26 cellular contexts compared by ENCODE assay signal in genomic region chr1:111967067-111967690, GRCh38. TPM values are rescaled to one million over a fixed set of nuclear protein-coding genes. Genes with fewer than 3 reads are reported as not detected.
DNase-seq lines count a peak whose midpoint lies in the region; ATAC-seq, FAIRE-seq and TF ChIP-seq lines count a peak whose summit lies in the region.
"Had no signal": no experiment of that assay in that cellular context is flagged by ENCODE, and none has a peak within 500 bp of the region (broad histone marks: within the 10 kb centered on the region; RNA-seq: fewer than 3 reads in every experiment).

No MANE protein-coding gene starts in this region.

- DNase-seq in NCI-H2029 treated with DMSO at 0.1 percent for 48 hours (lab: John Stamatoyannopoulos, UW) (peak; percentile 15), NCI-H2029 (lab: John Stamatoyannopoulos, UW) (no peak), WERI-Rb-1 (no peak), left lobe of liver (ENCODE audit: low spot score) (no peak), thyroid gland (peak; percentile 88 to 93), frontal cortex (ENCODE audit: low spot score in 2 of 2) (no peak), superior temporal gyrus (ENCODE audit: extremely low spot score) (no peak)
- DNase-seq: activated gamma-delta T cell treated with Interleukin-2 at 50 U/mL for 16 hours; DND-41; effector CD4-positive, alpha-beta T cell; foreskin fibroblast; hippocampal formation; KG1; MM.1S; NCI-H1694; NK-92 treated with Interleukin-12 subunit alpha and Interleukin-12 subunit beta, amount 100 ng/mL, for 24 hours; ovary; right lobe of liver; SJCRH30; stimulated activated CD4-positive, alpha-beta T cell treated with anti-CD3 and anti-CD28 coated beads, Interleukin-15, amount 100 ng/mL, for 24 hours; T-cell had no signal

- ATAC-seq in left lobe of liver (peak; percentile 35), HG02678 (IDR thresholded peaks at IDR 0.05; ENCODE audit: unreplicated experiment) (no peak)
- ATAC-seq: A549, GM23338, T-cell had no signal

- no peaks in the 10 kb centered on the region for H3K9me3 ChIP-seq in WERI-Rb-1 (ENCODE audit: severe bottlenecking)
- H3K9me3 ChIP-seq in thyroid gland: no peaks in the 10 kb centered on the region
- H3K9me3 ChIP-seq: A549, ovary, right lobe of liver, SJCRH30 had no signal

- H3K27me3 ChIP-seq in WERI-Rb-1 (ENCODE audit: insufficient read depth, low read depth, severe bottlenecking) (peaks cover 7% of the 10 kb centered on the region), thyroid gland (no peaks in the 10 kb centered on the region)
- H3K27me3 ChIP-seq: ovary, right lobe of liver, SJCRH30 had no signal

- no peak overlapping the region for H3K4me3 ChIP-seq in WERI-Rb-1 (ENCODE audit: low read depth, low read length)
- H3K4me3 ChIP-seq in thyroid gland (replicated peaks in 1 of 3): no peak overlapping the region
- H3K4me3 ChIP-seq: A549, GM23338, ovary, right lobe of liver, SJCRH30 had no signal

- H3K27ac ChIP-seq in WERI-Rb-1 (no peak overlapping the region), thyroid gland (no peak overlapping the region)
- H3K27ac ChIP-seq: A549, ovary, right lobe of liver, SJCRH30 had no signal

- FAIRE-seq in frontal cortex (lab: Jason Lieb, UNC): no peak
- FAIRE-seq: A549 had no signal

- H3K4me1 ChIP-seq in thyroid gland: peaks cover 0 to 9% of the 10 kb centered on the region in 2 donors
- H3K4me1 ChIP-seq: A549, right lobe of liver, SJCRH30 had no signal

- 0 out of 2 replicates have a peak, but pooled peaks have one; percentile 8 for TF ChIP-seq CTCF in WERI-Rb-1 (IDR thresholded peaks at IDR 0.05; ENCODE audit: low read depth, low read length)
- TF ChIP-seq CTCF in thyroid gland (IDR thresholded peaks at IDR 0.05): no peak

- WGBS in thyroid gland, 2 donors: 49 to 58% methylated on average over 12 to 13 of the region's 13 CpGs

- TF ChIP-seq POLR2A in thyroid gland (IDR thresholded peaks at IDR 0.05): no peak

- no peaks in the 10 kb centered on the region for H3K36me3 ChIP-seq in WERI-Rb-1
- no peaks in the 10 kb centered on the region for H3K36me3 ChIP-seq in thyroid gland
- H3K36me3 ChIP-seq: ovary, right lobe of liver, SJCRH30 had no signal

- intact Hi-C loops in thyroid gland (cut with DNase I): no loop called here

RNA-seq across cellular contexts. Expression of gene KCND3, which starts 22.3 kb away (rescaled TPM):
- total RNA-seq in left lobe of liver (24.7 TPM), thyroid gland (1 to 10 TPM; 1.8 to 5.3 (median 4.2) TPM), frontal cortex (10.6 TPM)
- total RNA-seq: epithelial cell of proximal tubule, HT-29, T-cell had no signal

Comparison
In these comparisons a context has a peak if more than half of its experiments do, and no peak if none do; other contexts are left out.
1. DNase-seq: peak in NCI-H2029 treated with DMSO at 0.1 percent for 48 hours (single experiment) and thyroid gland (2 of 2); none in NCI-H2029 (single experiment), WERI-Rb-1 (single experiment), left lobe of liver (single experiment), frontal cortex (0 of 2) and superior temporal gyrus (single experiment).